2 cellular contexts compared by ENCODE assay signal in genomic region chr10:52956451-52956850, GRCh38.
TF ChIP-seq lines count a peak whose summit lies in the region.

No MANE protein-coding gene starts in this region.

TF ChIP-seq in HepG2, 621 proteins besides CTCF, POLR2A, EP300 and RAD21:
- no peak for TF ChIP-seq ZNF629 (CRISPR knock-in tag; conservative IDR thresholded peaks at IDR 0.05)
- no peak for TF ChIP-seq CBX1 (IDR thresholded peaks at IDR 0.05; ENCODE audit: low read depth)

TF ChIP-seq in H1, 55 proteins besides CTCF, POLR2A, EP300 and RAD21:
- TF ChIP-seq RFX5 (IDR thresholded peaks at IDR 0.05; ENCODE audit: borderline replicate concordance, low read depth, low read length) = no peak
